ENCODE assay signal across 16 cellular contexts in the genomic region with DNA sequence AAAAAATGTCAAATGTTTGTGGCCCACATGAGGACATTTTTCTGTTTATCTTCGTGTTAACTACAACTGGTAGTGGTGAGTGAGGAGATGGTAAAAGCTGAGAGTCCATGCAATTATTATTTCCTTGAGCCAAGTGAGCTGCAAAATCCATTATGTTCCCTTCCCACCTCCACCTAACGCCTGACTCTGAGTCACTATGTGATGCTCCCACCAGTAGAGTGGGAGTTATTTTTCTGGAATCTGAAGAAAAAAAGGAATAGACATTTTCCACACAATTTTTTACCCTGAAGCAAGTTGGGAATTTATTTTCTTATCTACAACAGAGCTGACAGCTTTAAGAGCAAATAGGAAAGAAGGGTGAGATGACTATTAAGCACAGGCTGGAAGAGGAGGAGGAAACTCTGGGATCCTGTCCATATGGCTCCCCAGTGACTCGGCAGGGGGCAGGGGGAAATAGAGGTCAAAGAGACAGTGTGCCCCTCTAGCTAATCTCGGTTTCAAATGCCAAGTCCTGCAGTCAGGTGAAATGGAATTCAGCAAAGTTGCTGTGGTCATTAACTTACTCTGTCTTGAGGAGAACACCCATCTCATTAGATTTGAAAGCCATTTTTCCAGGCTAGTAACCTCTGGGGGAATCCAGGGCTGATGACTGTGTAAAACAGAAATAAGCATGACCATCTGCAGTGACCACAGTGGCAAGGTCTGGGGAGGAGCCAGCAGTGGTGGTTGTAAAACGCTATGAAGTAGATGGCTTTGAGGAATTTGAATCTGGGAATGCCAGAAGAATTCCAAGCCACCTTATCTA.
DNase-seq lines count a peak whose midpoint lies in the region; ATAC-seq, FAIRE-seq and TF ChIP-seq lines count a peak whose summit lies in the region.
"Had no signal": no experiment of that assay in that cellular context is flagged by ENCODE, and none has a peak within 500 bp of the region (broad histone marks: within the 10 kb centered on the region; RNA-seq: fewer than 3 reads in every experiment).

No MANE protein-coding gene starts in this region.

- no peaks in the 10 kb centered on the region for H3K36me3 ChIP-seq in pancreas

- DNase-seq in G401 (ENCODE audit: low spot score) (peak; percentile 48), RCC 7860 (ENCODE audit: low spot score) (peak; percentile 96), fibroblast of peridontal ligament (ENCODE audit: extremely low read depth) (peak; percentile 2), pancreas (peak in 1 of 6 donors; percentile 4), D721Med (ENCODE audit: insufficient read length, low spot score) (no peak)
- no peak for DNase-seq in central memory CD4-positive, alpha-beta T cell
- DNase-seq: activated CD4-positive, alpha-beta T cell treated with anti-CD3 and anti-CD28 coated beads for 1 hour; activated gamma-delta T cell treated with Interleukin-2 at 50 U/mL for 16 hours; CD8-positive, alpha-beta memory T cell; naive thymus-derived CD4-positive, alpha-beta T cell; NCI-H2081 treated with DMSO at 0.1 percent for 48 hours; SHP77 treated with DMSO at 0.1 percent for 48 hours; stimulated activated CD4-positive, alpha-beta T cell treated with anti-CD3 and anti-CD28 coated beads, Interleukin-4, amount 100 ng/mL, for 4 hours had no signal

- H3K4me1 ChIP-seq in pancreas = no peaks in the 10 kb centered on the region

- in situ Hi-C loops in G401 (cut with HindIII; ENCODE audit: low sequenced_read_pairs) = no loop called here

- intact Hi-C loops in pancreas (cut with DNase I) = no loop called here

- H3K9me3 ChIP-seq in pancreas = no peaks in the 10 kb centered on the region

- TF ChIP-seq CTCF in pancreas (IDR thresholded peaks at IDR 0.05) (no peak), D721Med (IDR thresholded peaks at IDR 0.05; ENCODE audit: insufficient read depth, missing control alignments) (no peak)

- H3K27me3 ChIP-seq in pancreas = no peaks in the 10 kb centered on the region

- WGBS in pancreas, 2 donors = 26 to 34% methylated on average over 5 of the region's 5 CpGs

- H3K4me3 ChIP-seq in pancreas = no peak overlapping the region

- FAIRE-seq in RCC 7860 (lab: Jason Lieb, UNC) = peak; percentile 98
- FAIRE-seq in pancreas (lab: Jason Lieb, UNC) = no peak
- FAIRE-seq in D721Med (lab: Jason Lieb, UNC) = no peak
- FAIRE-seq: GM12892 had no signal

- H3K27ac ChIP-seq in pancreas = peak overlapping the region in 1 of 4 donors; percentile 31

- peak; percentile 40 to 74 (median 46) for ATAC-seq in pancreas
- no peak for ATAC-seq in GM18868 (IDR thresholded peaks at IDR 0.05; ENCODE audit: unreplicated experiment)
- ATAC-seq in HG02852 (IDR thresholded peaks at IDR 0.05; ENCODE audit: unreplicated experiment) = no peak
- ATAC-seq: naive thymus-derived CD4-positive, alpha-beta T cell had no signal

Comparison
In these comparisons a context has a peak if more than half of its experiments do, and no peak if none do; other contexts are left out.
1. DNase-seq: peak in G401 (single experiment), RCC 7860 (single experiment) and fibroblast of peridontal ligament (single experiment); none in central memory CD4-positive, alpha-beta T cell (single experiment) and D721Med (single experiment).
2. ATAC-seq: peak in pancreas (4 of 4); none in GM18868 (single experiment) and HG02852 (single experiment).